8 cellular contexts compared by ENCODE assay signal in genomic region chr5:138282918-138283742, GRCh38. TPM values are rescaled to one million over a fixed set of nuclear protein-coding genes. Genes with fewer than 3 reads are reported as not detected.
A peak's percentile ranks its signal among the peaks of the same experiment; 100 is the strongest.
DNase-seq lines count a peak whose midpoint lies in the region; ATAC-seq and TF ChIP-seq lines count a peak whose summit lies in the region.

No MANE protein-coding gene starts in this region.

- H3K27ac Mint-ChIP-seq in H9, result peak overlapping the region in 2 of 3 experiments; percentile 64 to 82; a peak in 1 of 7 replicates
- H3K27ac Mint-ChIP-seq in endothelial cell (ENCODE audit: unreplicated experiment), result no peak overlapping the region

- no peak overlapping the region for H4K8ac ChIP-seq in H9 (replicated peaks; ENCODE audit: insufficient read length, low read depth, low read length)

- no peak overlapping the region for H2BK120ac ChIP-seq in H9 (ENCODE audit: low read depth, low read length, poor library complexity, severe bottlenecking)

- H4K5ac ChIP-seq in H9 (ENCODE audit: insufficient read length, low read depth, low read length), result no peak overlapping the region

- H3K4me1 ChIP-seq in H9 (ENCODE audit: insufficient read depth, low read length) (no peaks in the 10 kb centered on the region), MM.1S (ENCODE audit: low read length) (no peaks in the 10 kb centered on the region)

- ATAC-seq in HG03469 (IDR thresholded peaks at IDR 0.05; ENCODE audit: unreplicated experiment), result no peak

- H3K9me2 ChIP-seq in MM.1S (replicated peaks; ENCODE audit: insufficient read depth, low read length), result no peaks in the 10 kb centered on the region

- H3K9me3 ChIP-seq in H9 (ENCODE audit: control insufficient read depth, low read depth, low read length) (no peaks in the 10 kb centered on the region), MM.1S (replicated peaks; ENCODE audit: insufficient read depth, low read length) (no peaks in the 10 kb centered on the region)

- H3K27me3 Mint-ChIP-seq in H9 (ENCODE audit: low read depth) (no peaks in the 10 kb centered on the region), endothelial cell (ENCODE audit: unreplicated experiment) (no peaks in the 10 kb centered on the region)

- H4K91ac ChIP-seq in H9 (ENCODE audit: insufficient read length, low read depth, low read length), result no peak overlapping the region

- no peaks in the 10 kb centered on the region for H3K79me1 ChIP-seq in H9 (ENCODE audit: insufficient read depth, low read depth, low read length, poor library complexity, severe bottlenecking)

- H3K36me3 Mint-ChIP-seq in H9 (ENCODE audit: insufficient read depth in 1 of 3, low read depth in 3 of 3), result peaks cover 10 to 25% (median 24%) of the 10 kb centered on the region in 3 experiments; a peak in 6 of 7 replicates
- no peaks in the 10 kb centered on the region for H3K36me3 Mint-ChIP-seq in endothelial cell (ENCODE audit: low read depth, unreplicated experiment)

- no peak overlapping the region for H3K23ac ChIP-seq in H9 (ENCODE audit: insufficient read length, low read depth, low read length)

- no peak overlapping the region for H2BK5ac ChIP-seq in H9 (ENCODE audit: insufficient read length, low read length)

- H3K27ac ChIP-seq in H9 (ENCODE audit: insufficient read length, low read depth, low read length) (no peak overlapping the region), MM.1S (ENCODE audit: low read length) (no peak overlapping the region)

- no peak overlapping the region for H2BK20ac ChIP-seq in H9 (ENCODE audit: low read depth, low read length, poor library complexity, severe bottlenecking)

- no peak overlapping the region for H3K4me2 ChIP-seq in H9 (ENCODE audit: insufficient read depth, insufficient read length, low read length)
- H3K4me2 ChIP-seq in MM.1S (ENCODE audit: low read depth, low read length), result no peak overlapping the region

- H3F3A ChIP-seq in MM.1S (ENCODE audit: insufficient read depth, low read length), result no peaks in the 10 kb centered on the region

- H3K18ac ChIP-seq in H9 (ENCODE audit: insufficient read length, low read depth, low read length), result no peak overlapping the region

- H3K4me3 Mint-ChIP-seq in H9 (no peak overlapping the region), endothelial cell (ENCODE audit: unreplicated experiment) (no peak overlapping the region)

- H4K20me1 ChIP-seq in H9 (ENCODE audit: control insufficient read depth, insufficient read depth, insufficient read length) (peaks cover 2% of the 10 kb centered on the region), MM.1S (ENCODE audit: insufficient read depth, low read length) (no peaks in the 10 kb centered on the region)

- H3K4me1 Mint-ChIP-seq in H9, result 0 out of 4 replicates have a peak, but pooled peaks cover 0 to 2% of the 10 kb centered on the region in 2 experiments
- H3K4me1 Mint-ChIP-seq in endothelial cell (ENCODE audit: unreplicated experiment), result peaks cover 3% of the 10 kb centered on the region

- H3K4ac ChIP-seq in H9 (ENCODE audit: low read depth, low read length), result no peak overlapping the region

- no peak overlapping the region for H3K9ac ChIP-seq in H9 (ENCODE audit: extremely low read depth, insufficient read length, low read length)
- H3K9ac ChIP-seq in MM.1S (ENCODE audit: low read length), result no peak overlapping the region

- no peak overlapping the region for H3K4me3 ChIP-seq in MM.1S (ENCODE audit: low read length)

- H3K27me3 ChIP-seq in H9 (ENCODE audit: insufficient read depth, low read length), result no peaks in the 10 kb centered on the region
- no peaks in the 10 kb centered on the region for H3K27me3 ChIP-seq in MM.1S (replicated peaks; ENCODE audit: insufficient read depth, low read length)

- H3T11ph ChIP-seq in H9 (ENCODE audit: low read length), result no peak overlapping the region

- no peaks in the 10 kb centered on the region for H3K23me2 ChIP-seq in H9 (ENCODE audit: insufficient read length, low read depth, low read length, poor library complexity, severe bottlenecking)

- WGBS in H9 (ENCODE audit: extremely low coverage, insufficient read length, low lambda C conversion rate), result no CpG with 5 or more reads among the region's 7 CpGs

- H3K56ac ChIP-seq in H9 (ENCODE audit: insufficient read length, low read depth, low read length), result no peak overlapping the region

- no peaks in the 10 kb centered on the region for H3K79me2 ChIP-seq in H9 (ENCODE audit: insufficient read depth, low read length)
- no peaks in the 10 kb centered on the region for H3K79me2 ChIP-seq in MM.1S (ENCODE audit: low read length)

- H2AFZ ChIP-seq in H9 (ENCODE audit: low read length), result no peak overlapping the region
- H2AFZ ChIP-seq in MM.1S (ENCODE audit: low read length), result no peak overlapping the region

- H3K36me3 ChIP-seq in MM.1S (replicated peaks; ENCODE audit: insufficient read depth, low read length), result no peaks in the 10 kb centered on the region

- no peak overlapping the region for H2AK5ac ChIP-seq in H9 (ENCODE audit: insufficient read length, low read length)

- H3K9me3 Mint-ChIP-seq in H9 (no peaks in the 10 kb centered on the region), endothelial cell (ENCODE audit: unreplicated experiment) (no peaks in the 10 kb centered on the region)

- no peak overlapping the region for H2BK15ac ChIP-seq in H9 (ENCODE audit: low read depth, low read length)

- no peak overlapping the region for H3K14ac ChIP-seq in H9 (ENCODE audit: insufficient read depth, low read length)

- peak; percentile 58 for DNase-seq in COR-L47 (lab: John Stamatoyannopoulos, UW)
- peak; percentile 70 for DNase-seq in H9
- DNase-seq in OCI-M1 (lab: John Stamatoyannopoulos, UW), result peak; percentile 68
- peak; percentile 63 for DNase-seq in endothelial cell (ENCODE audit: low spot score)
- DNase-seq in myocyte (ENCODE audit: low read depth), result peak; percentile 59
- DNase-seq in MM.1S, result no peak
- DNase-seq in cerebellar nuclear complex (lab: John Stamatoyannopoulos, UW), result no peak

- H2BK12ac ChIP-seq in H9 (ENCODE audit: insufficient read length, low read depth, low read length), result no peak overlapping the region

- TF ChIP-seq CTCF in H9 (conservative IDR thresholded peaks at IDR 0.05), result peak; percentile 70
- no peak for TF ChIP-seq CTCF in endothelial cell (IDR thresholded peaks at IDR 0.05; ENCODE audit: unreplicated experiment)
- TF ChIP-seq CTCF in MM.1S (IDR thresholded peaks at IDR 0.05; ENCODE audit: low read length), result no peak

RNA-seq across cellular contexts. Expression of gene GFRA3, which starts 8.7 kb away (rescaled TPM):
- total RNA-seq in H9 (2021) (1.6 and 1.8 TPM in 2 replicates), endothelial cell (ENCODE audit: unreplicated experiment) (0.13 TPM), myocyte (not detected in 2 replicates)
- not detected for polyA plus RNA-seq in myocyte (2012)

RNA-seq across cellular contexts. Expression of gene CDC25C, which starts 48.5 kb away (rescaled TPM):
- 19.9 and 22.8 TPM in 2 replicates for total RNA-seq in H9 (2021)
- 3.8 TPM for total RNA-seq in endothelial cell (ENCODE audit: unreplicated experiment)
- total RNA-seq in myocyte, result 0.05 and 0.16 TPM in 2 replicates
- polyA plus RNA-seq in myocyte (2012), result 0.13 TPM

RNA-seq across cellular contexts. Expression of gene FAM53C, which starts 54.9 kb away (rescaled TPM):
- total RNA-seq in H9 (2021) (59.6 and 61.9 TPM in 2 replicates), endothelial cell (ENCODE audit: unreplicated experiment) (49.5 TPM), myocyte (35.2 and 38.7 TPM in 2 replicates)
- polyA plus RNA-seq in myocyte (2012), result 31.4 TPM

Comparison
In these comparisons a context has a peak if more than half of its experiments do, and no peak if none do; other contexts are left out.
1. DNase-seq: peak in COR-L47 (single experiment), H9 (single experiment), OCI-M1 (single experiment), endothelial cell (single experiment) and myocyte (single experiment); none in MM.1S (single experiment) and cerebellar nuclear complex (0 of 2).